In the genomic region with DNA sequence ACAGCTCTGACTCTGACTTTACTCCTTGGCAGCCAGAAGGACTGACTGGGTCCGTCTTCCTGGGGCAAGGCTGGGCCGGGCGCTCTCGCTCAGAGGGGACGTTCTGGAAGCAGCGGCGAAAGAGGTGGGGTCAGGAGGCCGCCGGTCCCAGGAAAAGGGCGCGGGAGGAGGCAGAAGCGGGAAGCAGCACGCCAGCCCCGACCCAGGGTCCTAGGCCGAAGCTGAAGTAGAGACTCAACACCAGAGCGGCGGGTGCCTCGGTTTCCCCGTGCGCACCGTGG, we compare ENCODE assay signal across 8 cellular contexts. TPM values are rescaled to one million over a fixed set of nuclear protein-coding genes. Genes with fewer than 3 reads are reported as not detected.
DNase-seq lines count a peak whose midpoint lies in the region; ATAC-seq and TF ChIP-seq lines count a peak whose summit lies in the region.

No MANE protein-coding gene starts in this region.

- no peak overlapping the region for H3K27ac ChIP-seq in CD4-positive, CD25-positive, alpha-beta regulatory T cell (ENCODE audit: insufficient read depth, low read length, poor library complexity, severe bottlenecking)
- no peak overlapping the region for H3K27ac ChIP-seq in OCI-LY3 (ENCODE audit: low read length)
- H3K27ac ChIP-seq in neural cell (ENCODE audit: low read length), result peak overlapping the region; percentile 59

- H3K4me2 ChIP-seq in OCI-LY3 (ENCODE audit: low read length) (peak overlapping the region; percentile 90; the same call in 1 of the 2 replicates), neural cell (ENCODE audit: low read length) (peak overlapping the region; percentile 97)

- peaks cover 2 to 27% (median 15%) of the 10 kb centered on the region in 4 donors for H3K4me1 Mint-ChIP-seq in CD4-positive, CD25-positive, alpha-beta regulatory T cell
- H3K4me1 Mint-ChIP-seq in endothelial cell (ENCODE audit: unreplicated experiment), result peaks cover 51% of the 10 kb centered on the region

- no peak for TF ChIP-seq EP300 in neural cell (conservative IDR thresholded peaks at IDR 0.05; ENCODE audit: poor library complexity, severe bottlenecking)

- peaks cover 9% of the 10 kb centered on the region for H3K27me3 ChIP-seq in CD4-positive, CD25-positive, alpha-beta regulatory T cell (ENCODE audit: control insufficient read depth, insufficient read depth, low read length)
- H3K27me3 ChIP-seq in OCI-LY3 (ENCODE audit: low read depth, low read length) (peaks cover 6% of the 10 kb centered on the region; the same call in 1 of the 2 replicates), neural cell (ENCODE audit: insufficient read depth, low read depth, low read length) (no peaks in the 10 kb centered on the region)

- H3K27ac Mint-ChIP-seq in CD4-positive, CD25-positive, alpha-beta regulatory T cell, result peak overlapping the region in 2 of 3 donors; percentile 63 to 82
- H3K27ac Mint-ChIP-seq in endothelial cell (ENCODE audit: unreplicated experiment), result no peak overlapping the region

- peaks cover 55% of the 10 kb centered on the region for H3K27me3 Mint-ChIP-seq in CD4-positive, CD25-positive, alpha-beta regulatory T cell
- peaks cover 13% of the 10 kb centered on the region for H3K27me3 Mint-ChIP-seq in endothelial cell (ENCODE audit: unreplicated experiment)

- no peak for DNase-seq in CD4-positive, CD25-positive, alpha-beta regulatory T cell
- peak; percentile 17 for DNase-seq in endothelial cell (ENCODE audit: low spot score)
- no peak for DNase-seq in RKO (ENCODE audit: low spot score)
- DNase-seq in middle frontal gyrus (ENCODE audit: extremely low spot score, low spot score), result no peak
- no peak for DNase-seq in NAMALWA (ENCODE audit: low spot score)

- H3K4me3 ChIP-seq in CD4-positive, CD25-positive, alpha-beta regulatory T cell (ENCODE audit: low read depth, low read length), result peak overlapping the region; percentile 37
- no peak overlapping the region for H3K4me3 ChIP-seq in OCI-LY3 (ENCODE audit: low read length)
- H3K4me3 ChIP-seq in neural cell (ENCODE audit: low read length), result peak overlapping the region; percentile 97

- H3K9me2 ChIP-seq in neural cell (ENCODE audit: insufficient read depth, low read length), result no peaks in the 10 kb centered on the region

- no peaks in the 10 kb centered on the region; the same call in none of the 2 replicates for H3K79me2 ChIP-seq in OCI-LY3 (ENCODE audit: low read length)
- H3K79me2 ChIP-seq in neural cell (replicated peaks; ENCODE audit: insufficient read depth, low read length), result peaks cover 59% of the 10 kb centered on the region

- H3K4me1 ChIP-seq in CD4-positive, CD25-positive, alpha-beta regulatory T cell (ENCODE audit: control insufficient read depth, insufficient read depth, low read length, poor library complexity, severe bottlenecking), result peaks cover 27% of the 10 kb centered on the region
- peaks cover 25% of the 10 kb centered on the region for H3K4me1 ChIP-seq in OCI-LY3 (ENCODE audit: low read length)

- no peaks in the 10 kb centered on the region for H3K36me3 Mint-ChIP-seq in CD4-positive, CD25-positive, alpha-beta regulatory T cell
- no peaks in the 10 kb centered on the region for H3K36me3 Mint-ChIP-seq in endothelial cell (ENCODE audit: low read depth, unreplicated experiment)

- no peak overlapping the region for H2AFZ ChIP-seq in OCI-LY3 (ENCODE audit: low read depth, low read length)
- no peak overlapping the region for H2AFZ ChIP-seq in neural cell (ENCODE audit: low read depth, low read length)

- no peaks in the 10 kb centered on the region for H3F3A ChIP-seq in neural cell (ENCODE audit: insufficient read depth, low read length, poor library complexity, severe bottlenecking)

- H3K4me3 Mint-ChIP-seq in CD4-positive, CD25-positive, alpha-beta regulatory T cell, result peak overlapping the region; percentile 83 to 90 (median 88)
- H3K4me3 Mint-ChIP-seq in endothelial cell (ENCODE audit: unreplicated experiment), result peak overlapping the region; percentile 92

- TF ChIP-seq RAD21 in neural cell (conservative IDR thresholded peaks at IDR 0.05), result no peak

- H3K36me3 ChIP-seq in CD4-positive, CD25-positive, alpha-beta regulatory T cell (ENCODE audit: control insufficient read depth, insufficient read depth, low read length), result no peaks in the 10 kb centered on the region
- H3K36me3 ChIP-seq in OCI-LY3 (replicated peaks; ENCODE audit: low read depth, low read length), result no peaks in the 10 kb centered on the region
- no peaks in the 10 kb centered on the region for H3K36me3 ChIP-seq in neural cell (ENCODE audit: insufficient read depth, low read length)

- no peak for ATAC-seq in CD4-positive, CD25-positive, alpha-beta regulatory T cell (ENCODE audit: low read depth in 2 of 2)
- ATAC-seq in HG03280 (IDR thresholded peaks at IDR 0.05; ENCODE audit: unreplicated experiment), result no peak

- H3K9me3 Mint-ChIP-seq in CD4-positive, CD25-positive, alpha-beta regulatory T cell, result no peaks in the 10 kb centered on the region
- no peaks in the 10 kb centered on the region for H3K9me3 Mint-ChIP-seq in endothelial cell (ENCODE audit: unreplicated experiment)

- TF ChIP-seq CTCF in OCI-LY3 (IDR thresholded peaks at IDR 0.05; ENCODE audit: low read depth, low read length) (no peak), endothelial cell (IDR thresholded peaks at IDR 0.05; ENCODE audit: unreplicated experiment) (no peak), neural cell (IDR thresholded peaks at IDR 0.05; ENCODE audit: poor library complexity, severe bottlenecking) (no peak)

- no peak overlapping the region for H3K9ac ChIP-seq in OCI-LY3 (ENCODE audit: low read length)
- H3K9ac ChIP-seq in neural cell (ENCODE audit: low read length), result peak overlapping the region; percentile 86

- no peaks in the 10 kb centered on the region for H3K9me3 ChIP-seq in CD4-positive, CD25-positive, alpha-beta regulatory T cell (ENCODE audit: control insufficient read depth in 2 of 2, low read length in 2 of 2)
- H3K9me3 ChIP-seq in OCI-LY3 (ENCODE audit: insufficient read depth, low read length), result no peaks in the 10 kb centered on the region
- H3K9me3 ChIP-seq in neural cell (ENCODE audit: low read length), result no peaks in the 10 kb centered on the region

- H4K20me1 ChIP-seq in OCI-LY3 (ENCODE audit: insufficient read depth, low read length) (peaks cover 3% of the 10 kb centered on the region; the same call in 1 of the 2 replicates), neural cell (ENCODE audit: insufficient read depth) (peaks cover 5% of the 10 kb centered on the region)

TF ChIP-seq in neural cell, 6 proteins besides CTCF, POLR2A, EP300 and RAD21:
- TF ChIP-seq EZH2 (IDR thresholded peaks at IDR 0.05; ENCODE audit: borderline replicate concordance, insufficient read depth, low read length, poor library complexity, severe bottlenecking) (no peak), TAF1 (IDR thresholded peaks at IDR 0.05; ENCODE audit: low read depth) (no peak), SMC3 (conservative IDR thresholded peaks at IDR 0.05; ENCODE audit: poor library complexity) (no peak), POLR2AphosphoS5 (IDR thresholded peaks at IDR 0.05) (no peak), MXI1 (conservative IDR thresholded peaks at IDR 0.05; ENCODE audit: poor library complexity, severe bottlenecking) (no peak)
- TF ChIP-seq, protein P1, sequence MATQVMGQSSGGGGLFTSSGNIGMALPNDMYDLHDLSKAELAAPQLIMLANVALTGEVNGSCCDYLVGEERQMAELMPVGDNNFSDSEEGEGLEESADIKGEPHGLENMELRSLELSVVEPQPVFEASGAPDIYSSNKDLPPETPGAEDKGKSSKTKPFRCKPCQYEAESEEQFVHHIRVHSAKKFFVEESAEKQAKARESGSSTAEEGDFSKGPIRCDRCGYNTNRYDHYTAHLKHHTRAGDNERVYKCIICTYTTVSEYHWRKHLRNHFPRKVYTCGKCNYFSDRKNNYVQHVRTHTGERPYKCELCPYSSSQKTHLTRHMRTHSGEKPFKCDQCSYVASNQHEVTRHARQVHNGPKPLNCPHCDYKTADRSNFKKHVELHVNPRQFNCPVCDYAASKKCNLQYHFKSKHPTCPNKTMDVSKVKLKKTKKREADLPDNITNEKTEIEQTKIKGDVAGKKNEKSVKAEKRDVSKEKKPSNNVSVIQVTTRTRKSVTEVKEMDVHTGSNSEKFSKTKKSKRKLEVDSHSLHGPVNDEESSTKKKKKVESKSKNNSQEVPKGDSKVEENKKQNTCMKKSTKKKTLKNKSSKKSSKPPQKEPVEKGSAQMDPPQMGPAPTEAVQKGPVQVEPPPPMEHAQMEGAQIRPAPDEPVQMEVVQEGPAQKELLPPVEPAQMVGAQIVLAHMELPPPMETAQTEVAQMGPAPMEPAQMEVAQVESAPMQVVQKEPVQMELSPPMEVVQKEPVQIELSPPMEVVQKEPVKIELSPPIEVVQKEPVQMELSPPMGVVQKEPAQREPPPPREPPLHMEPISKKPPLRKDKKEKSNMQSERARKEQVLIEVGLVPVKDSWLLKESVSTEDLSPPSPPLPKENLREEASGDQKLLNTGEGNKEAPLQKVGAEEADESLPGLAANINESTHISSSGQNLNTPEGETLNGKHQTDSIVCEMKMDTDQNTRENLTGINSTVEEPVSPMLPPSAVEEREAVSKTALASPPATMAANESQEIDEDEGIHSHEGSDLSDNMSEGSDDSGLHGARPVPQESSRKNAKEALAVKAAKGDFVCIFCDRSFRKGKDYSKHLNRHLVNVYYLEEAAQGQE (IDR thresholded peaks at IDR 0.05; ENCODE audit: borderline replicate concordance), result no peak

RNA-seq across cellular contexts. Expression of a gene that starts 1.5 kb away (rescaled TPM):
- total RNA-seq in CD4-positive, CD25-positive, alpha-beta regulatory T cell, result 0.69 TPM
- under 1 TPM in 1 of 4 donors, not detected in 3; 0.27 TPM for polyA plus RNA-seq in CD4-positive, CD25-positive, alpha-beta regulatory T cell
- total RNA-seq in endothelial cell (ENCODE audit: unreplicated experiment), result 18.5 TPM
- 17.5 and 19.4 TPM in 2 replicates for polyA plus RNA-seq in neural cell
- 38.4 and 43.1 TPM in 2 replicates for polyA minus RNA-seq in neural cell

Comparison
In these comparisons a context has a peak if more than half of its experiments do, and no peak if none do; other contexts are left out.
1. RNA of a gene that starts 1.5 kb away (total RNA-seq): 18.5 TPM in endothelial cell (single experiment); 0.69 TPM in CD4-positive, CD25-positive, alpha-beta regulatory T cell (single experiment); every median in the first group is over 10 times any median in the second.